Comparison of ENCODE assay signal across 8 cellular contexts in the genomic region with DNA sequence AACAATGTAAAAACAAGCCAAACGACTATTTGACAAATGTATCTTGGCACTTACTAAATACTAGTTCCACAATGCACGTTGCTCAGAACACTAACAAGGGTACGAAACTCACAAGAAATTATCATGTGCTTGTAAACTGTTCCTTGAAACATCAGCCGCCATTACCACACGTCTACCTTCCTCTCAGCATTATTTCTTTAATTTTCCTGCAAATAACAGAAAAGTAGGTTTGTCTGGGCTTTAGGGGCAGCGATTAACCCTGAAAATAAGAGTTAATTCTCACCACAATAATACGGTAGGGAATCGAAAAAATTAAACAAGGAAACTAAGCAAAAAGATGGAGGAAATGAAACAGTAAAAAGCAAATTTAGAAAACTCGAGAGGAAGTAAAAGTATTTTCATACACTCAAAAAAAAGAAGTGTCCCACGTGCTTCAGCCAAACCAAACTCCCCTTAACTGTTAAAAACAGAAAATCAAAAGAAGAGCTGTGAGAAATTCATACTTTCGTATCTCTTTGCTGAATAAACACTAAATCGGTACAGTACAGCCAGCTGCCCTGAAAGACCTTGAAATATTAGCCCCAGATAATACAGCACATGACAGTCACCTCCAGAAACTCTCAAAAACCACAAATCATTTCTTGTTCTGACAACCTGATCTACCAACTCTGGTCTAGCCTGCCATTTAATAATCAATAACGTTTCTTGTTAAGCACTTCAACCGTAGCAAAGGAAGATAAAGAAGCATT. TPM values are rescaled to one million over a fixed set of nuclear protein-coding genes. Genes with fewer than 3 reads are reported as not detected.
DNase-seq lines count a peak whose midpoint lies in the region; ATAC-seq and TF ChIP-seq lines count a peak whose summit lies in the region.

No MANE protein-coding gene starts in this region.

- H3K27ac ChIP-seq in esophagus squamous epithelium, result peak overlapping the region; percentile 93 to 100 (median 99)

- no peaks in the 10 kb centered on the region for H3K9me3 ChIP-seq in esophagus squamous epithelium

- TF ChIP-seq POLR2A in esophagus squamous epithelium (IDR thresholded peaks at IDR 0.05), result no peak

- DNase-seq in activated CD8-positive, alpha-beta memory T cell treated with anti-CD3 and anti-CD28 coated beads, Interleukin-2, amount 10 ng/mL, durations not matched to agents 7 days and 5 days, result no peak
- no peak for DNase-seq in activated CD8-positive, alpha-beta memory T cell treated with anti-CD3 and anti-CD28 coated beads, Interleukin-2, amount 50 U/mL, for 4 hours
- DNase-seq in RKO (ENCODE audit: low spot score), result peak; percentile 24
- DNase-seq in esophagus squamous epithelium (lab: John Stamatoyannopoulos, UW), result no peak
- no peak for DNase-seq in retinal pigment epithelial cell (ENCODE audit: low read depth)
- DNase-seq in HUDEP-2 (lab: John Stamatoyannopoulos, UW; ENCODE audit: unreplicated experiment in 76 of 76), result no peak
- no peak for DNase-seq in stimulated activated CD4-positive, alpha-beta T cell treated with anti-CD3 and anti-CD28 coated beads, Interleukin-12 subunit alpha, Interleukin-12 subunit beta, amount 100 ng/mL, for 4 hours

- CTCF ChIA-PET in activated CD8-positive, alpha-beta memory T cell treated with anti-CD3 and anti-CD28 coated beads, Interleukin-2, amount 10 ng/mL, durations not matched to agents 7 days and 5 days (lab: Charles Lee), result no interaction called here

- no peaks in the 10 kb centered on the region for H3K9me3 Mint-ChIP-seq in activated CD8-positive, alpha-beta memory T cell treated with anti-CD3 and anti-CD28 coated beads, Interleukin-2, amount 10 ng/mL, durations not matched to agents 7 days and 5 days (ENCODE audit: low read depth)

- H3K4me1 ChIP-seq in esophagus squamous epithelium, result peaks cover 22 to 64% (median 42%) of the 10 kb centered on the region in 3 donors

- H3K4me1 Mint-ChIP-seq in activated CD8-positive, alpha-beta memory T cell treated with anti-CD3 and anti-CD28 coated beads, Interleukin-2, amount 10 ng/mL, durations not matched to agents 7 days and 5 days, result peaks cover 74% of the 10 kb centered on the region

- H3K27me3 Mint-ChIP-seq in activated CD8-positive, alpha-beta memory T cell treated with anti-CD3 and anti-CD28 coated beads, Interleukin-2, amount 10 ng/mL, durations not matched to agents 7 days and 5 days, result no peaks in the 10 kb centered on the region

- H3K27me3 ChIP-seq in esophagus squamous epithelium, result no peaks in the 10 kb centered on the region

- H3K27ac Mint-ChIP-seq in activated CD8-positive, alpha-beta memory T cell treated with anti-CD3 and anti-CD28 coated beads, Interleukin-2, amount 10 ng/mL, durations not matched to agents 7 days and 5 days, result peak overlapping the region; percentile 90

- H3K36me3 ChIP-seq in esophagus squamous epithelium, result peaks cover 0 to 14% (median 0%) of the 10 kb centered on the region in 3 donors

- no peak for TF ChIP-seq CTCF in esophagus squamous epithelium (IDR thresholded peaks at IDR 0.05)
- no peak for TF ChIP-seq CTCF in retinal pigment epithelial cell (conservative IDR thresholded peaks at IDR 0.05; ENCODE audit: low read depth, low read length)

- H3K4me3 ChIP-seq in esophagus squamous epithelium, result peak overlapping the region; percentile 84 to 96 (median 91)
- peak overlapping the region; percentile 85 for H3K4me3 ChIP-seq in retinal pigment epithelial cell (ENCODE audit: low read length)

- H3K4me3 Mint-ChIP-seq in activated CD8-positive, alpha-beta memory T cell treated with anti-CD3 and anti-CD28 coated beads, Interleukin-2, amount 10 ng/mL, durations not matched to agents 7 days and 5 days, result peak overlapping the region; percentile 85

- WGBS in esophagus squamous epithelium, 2 donors, result 10% methylated on average over 14 of the region's 14 CpGs

- H3K36me3 Mint-ChIP-seq in activated CD8-positive, alpha-beta memory T cell treated with anti-CD3 and anti-CD28 coated beads, Interleukin-2, amount 10 ng/mL, durations not matched to agents 7 days and 5 days, result peaks cover 41% of the 10 kb centered on the region

- intact Hi-C loops in esophagus squamous epithelium (cut with DNase I), result no loop called here

- ATAC-seq in activated CD8-positive, alpha-beta memory T cell treated with anti-CD3 and anti-CD28 coated beads, Interleukin-2, amount 10 ng/mL, durations not matched to agents 7 days and 5 days, result peak; percentile 21
- ATAC-seq in HG02852 (IDR thresholded peaks at IDR 0.05; ENCODE audit: unreplicated experiment), result peak; percentile 62

RNA-seq across cellular contexts. Expression of gene ARHGAP17, which starts 1.2 kb away (rescaled TPM):
- total RNA-seq in activated CD8-positive, alpha-beta memory T cell treated with anti-CD3 and anti-CD28 coated beads, Interleukin-2, amount 10 ng/mL, durations not matched to agents 7 days and 5 days, result 10 to 100 TPM; 69.4 to 80.8 TPM
- total RNA-seq in esophagus squamous epithelium, result 10 to 100 TPM; 36.2 to 48.1 (median 43.2) TPM
